ENCODE assay signal across 8 cellular contexts in the genomic region with DNA sequence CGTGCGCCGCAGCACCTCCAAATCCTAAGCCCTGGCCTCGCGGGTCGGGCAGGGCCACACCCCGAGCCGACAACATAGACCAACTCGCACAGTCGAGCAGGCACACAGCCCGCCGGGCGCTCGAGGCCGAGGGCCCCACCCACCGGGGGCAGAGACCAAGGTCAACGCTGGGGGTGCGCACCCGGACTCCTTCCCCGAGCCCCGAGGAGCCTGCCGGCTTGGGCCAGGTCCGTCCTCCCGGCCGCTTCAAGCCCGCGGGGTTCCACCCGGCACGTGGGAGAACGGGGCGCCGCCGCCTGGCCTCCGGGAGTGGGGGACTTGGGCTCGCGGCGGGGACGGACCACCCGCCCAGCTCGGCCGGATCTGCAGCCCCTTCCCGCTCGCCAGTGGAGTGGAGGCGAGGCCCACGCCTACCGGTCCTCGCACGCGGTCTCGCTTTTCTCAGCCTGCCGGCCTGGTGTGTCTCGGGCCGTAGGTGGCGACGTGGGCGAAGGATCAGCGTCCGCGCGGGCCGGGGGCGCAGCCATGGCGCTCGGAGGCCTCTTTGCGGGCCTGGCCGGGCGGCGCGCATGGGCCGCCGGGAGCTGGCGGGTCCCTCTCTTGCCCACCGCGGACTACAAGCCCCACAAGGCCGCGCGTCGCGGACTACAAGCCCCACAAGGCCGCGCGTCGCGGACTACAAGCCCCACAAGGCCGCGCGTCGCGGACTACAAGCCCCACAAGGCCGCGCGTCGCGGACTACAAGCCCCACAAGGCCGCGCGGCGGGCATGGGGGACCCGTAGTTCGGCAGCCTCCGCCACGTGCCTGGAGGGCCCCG. TPM values are rescaled to one million over a fixed set of nuclear protein-coding genes. Genes with fewer than 3 reads are reported as not detected.
DNase-seq lines count a peak whose midpoint lies in the region; FAIRE-seq and TF ChIP-seq lines count a peak whose summit lies in the region.

UCKL1 (minus strand) TSS at position 571 of the 818 bp plus-strand sequence; CDS start at position 527, 44 bp downstream.

- no peaks in the 10 kb centered on the region for H3K9me3 Mint-ChIP-seq in type B pancreatic cell

- H3K36me3 Mint-ChIP-seq in type B pancreatic cell, result no peaks in the 10 kb centered on the region

- peaks cover 51% of the 10 kb centered on the region for H3K79me2 ChIP-seq in Loucy (ENCODE audit: insufficient read depth, low read length)

- H3K9me3 ChIP-seq in Loucy (ENCODE audit: insufficient read depth, low read depth, low read length), result no peaks in the 10 kb centered on the region
- no peaks in the 10 kb centered on the region for H3K9me3 ChIP-seq in adipocyte (ENCODE audit: control insufficient read depth, low read length)
- no peaks in the 10 kb centered on the region for H3K9me3 ChIP-seq in cardiac muscle cell (ENCODE audit: low read depth)

- peaks cover 39% of the 10 kb centered on the region for H4K20me1 ChIP-seq in Loucy (ENCODE audit: insufficient read depth, low read length, poor library complexity, severe bottlenecking)

- peak within 1 kb of the TSS; percentile 90 for H3K4me2 ChIP-seq in Loucy (ENCODE audit: low read depth, low read length, poor library complexity, severe bottlenecking)

- TF ChIP-seq CTCF in Loucy (conservative IDR thresholded peaks at IDR 0.05; ENCODE audit: low read length) (peak; percentile 9; the same call in 1 of the 2 replicates), cardiac muscle cell (IDR thresholded peaks at IDR 0.05; ENCODE audit: low read depth, low read length) (no peak), type B pancreatic cell (conservative IDR thresholded peaks at IDR 0.05) (peak; percentile 9)

- TF ChIP-seq POLR2A in H54 (IDR thresholded peaks at IDR 0.05; ENCODE audit: low read depth, low read length), result peak; percentile 92

- H3K4me1 Mint-ChIP-seq in type B pancreatic cell (ENCODE audit: unreplicated experiment), result peaks cover 14% of the 10 kb centered on the region

- H3K9ac ChIP-seq in Loucy (ENCODE audit: low read depth, low read length, poor library complexity, severe bottlenecking), result peak within 1 kb of the TSS; percentile 98
- peak within 1 kb of the TSS; percentile 99 for H3K9ac ChIP-seq in adipocyte (ENCODE audit: low read length)

- peak within 1 kb of the TSS; percentile 96 for H3K27ac ChIP-seq in cardiac muscle cell

- H3K4me1 ChIP-seq in Loucy (ENCODE audit: insufficient read depth, low read length, poor library complexity, severe bottlenecking) (peaks cover 43% of the 10 kb centered on the region), adipocyte (ENCODE audit: control insufficient read depth, insufficient read depth, low read length) (peaks cover 42% of the 10 kb centered on the region), cardiac muscle cell (ENCODE audit: low read depth) (peaks cover 22% of the 10 kb centered on the region)

- H3K4me3 Mint-ChIP-seq in type B pancreatic cell, result peak within 1 kb of the TSS; percentile 89

- peak within 1 kb of the TSS; percentile 78 for H3K27ac Mint-ChIP-seq in type B pancreatic cell

- H3K27me3 Mint-ChIP-seq in type B pancreatic cell, result no peaks in the 10 kb centered on the region

- H2AFZ ChIP-seq in Loucy (ENCODE audit: low read length), result peak within 1 kb of the TSS; percentile 99

- H3K36me3 ChIP-seq in Loucy (ENCODE audit: insufficient read depth, low read length) (no peaks in the 10 kb centered on the region), adipocyte (ENCODE audit: control insufficient read depth, insufficient read depth, low read length, severe bottlenecking) (peaks cover 15% of the 10 kb centered on the region), cardiac muscle cell (peaks cover 9% of the 10 kb centered on the region)

- H3K4me3 ChIP-seq in Loucy (ENCODE audit: low read length, poor library complexity, severe bottlenecking), result peak within 1 kb of the TSS; percentile 100
- peak within 1 kb of the TSS; percentile 93 for H3K4me3 ChIP-seq in adipocyte (ENCODE audit: low read length)
- H3K4me3 ChIP-seq in cardiac muscle cell, result peak within 1 kb of the TSS; percentile 98

- no peaks in the 10 kb centered on the region for H3K27me3 ChIP-seq in Loucy (ENCODE audit: insufficient read depth, low read length, poor library complexity, severe bottlenecking)
- H3K27me3 ChIP-seq in adipocyte (replicated peaks; ENCODE audit: control insufficient read depth, insufficient read depth, low read length), result no peaks in the 10 kb centered on the region
- no peaks in the 10 kb centered on the region for H3K27me3 ChIP-seq in cardiac muscle cell

- no peaks in the 10 kb centered on the region for H3F3A ChIP-seq in Loucy (ENCODE audit: low read depth)

- FAIRE-seq in H54 (lab: Jason Lieb, UNC), result no peak

- no peaks in the 10 kb centered on the region for H3K9me2 ChIP-seq in Loucy (replicated peaks; ENCODE audit: low read depth, low read length)

- DNase-seq in GM03348 (ENCODE audit: low spot score) (peak; percentile 95), H54 (ENCODE audit: insufficient read length, low spot score) (peak; percentile 85), SW 1271 (lab: John Stamatoyannopoulos, UW) (peak; percentile 75 to 86), adipocyte (ENCODE audit: low read depth) (peak; percentile 95), cardiac muscle cell (ENCODE audit: low read depth in 1 of 2, low spot score in 1 of 2) (peak; percentile 94 to 95), pons (ENCODE audit: low spot score) (peak; percentile 83), type B pancreatic cell (ENCODE audit: extremely low spot score, unreplicated experiment) (peak; percentile 92)

RNA-seq across cellular contexts. Expression of gene UCKL1, which starts in this region (rescaled TPM):
- total RNA-seq in cardiac muscle cell (40.2 and 53.5 TPM in 2 replicates), type B pancreatic cell (ENCODE audit: low replicate concordance) (44.1 and 49.7 TPM in 2 replicates)
- polyA plus RNA-seq in cardiac muscle cell, result 84.2 and 96.3 TPM in 2 replicates

Comparison
In these comparisons a context has a peak if more than half of its experiments do, and no peak if none do; other contexts are left out.
1. Peak in every context shown above with its lines: DNase-seq, H3K4me3 ChIP-seq and H3K27ac ChIP-seq.